ENCODE assay signal across 1 cellular context in the genomic region with DNA sequence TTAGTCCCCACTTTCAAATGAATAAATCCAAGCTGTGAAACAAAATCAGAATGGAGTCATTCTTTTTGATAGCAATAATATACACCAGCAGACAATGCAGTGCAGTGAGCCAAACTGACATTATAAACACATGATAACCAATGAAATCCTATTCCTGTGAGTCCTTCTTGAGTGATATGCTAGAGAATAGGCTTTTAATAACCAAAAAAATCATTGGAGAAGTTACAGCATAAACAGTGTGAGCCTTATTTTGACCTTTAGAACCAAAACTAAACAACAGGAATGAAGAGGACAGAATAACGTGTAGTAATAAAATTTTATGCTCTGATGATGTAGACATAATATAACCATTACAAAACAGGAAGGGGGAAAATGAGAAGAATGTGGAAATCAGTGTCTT.
TF ChIP-seq lines count a peak whose summit lies in the region.

No MANE protein-coding gene starts in this region.

TF ChIP-seq in IMR-90, 13 proteins besides CTCF, POLR2A, EP300 and RAD21:
- TF ChIP-seq MXI1 (IDR thresholded peaks at IDR 0.05; ENCODE audit: borderline replicate concordance, low read depth, low read length) (no peak), NFE2L2 (IDR thresholded peaks at IDR 0.05; ENCODE audit: low read depth, low read length) (no peak), MAZ (IDR thresholded peaks at IDR 0.05; ENCODE audit: borderline replicate concordance, low read depth, low read length) (no peak), CHD1 (IDR thresholded peaks at IDR 0.05; ENCODE audit: low read depth, low read length) (no peak), SMC3 (IDR thresholded peaks at IDR 0.05; ENCODE audit: low read depth, low read length) (no peak), USF2 (IDR thresholded peaks at IDR 0.05; ENCODE audit: low read depth, low read length) (no peak), RFX5 (IDR thresholded peaks at IDR 0.05; ENCODE audit: low read depth, low read length) (no peak), RCOR1 (IDR thresholded peaks at IDR 0.05; ENCODE audit: insufficient replicate concordance, low read length) (no peak), CEBPB (IDR thresholded peaks at IDR 0.05; ENCODE audit: low read depth, low read length) (no peak), BHLHE40 (IDR thresholded peaks at IDR 0.05; ENCODE audit: low read depth, low read length) (no peak), MAFK (IDR thresholded peaks at IDR 0.05; ENCODE audit: low read depth, low read length) (no peak), FOS (IDR thresholded peaks at IDR 0.05; ENCODE audit: low read depth, low read length) (no peak)
TF ChIP-seq in IMR-90: peak in this region for 0.
